ENCODE assay signal across 1 cellular context in the genomic region with DNA sequence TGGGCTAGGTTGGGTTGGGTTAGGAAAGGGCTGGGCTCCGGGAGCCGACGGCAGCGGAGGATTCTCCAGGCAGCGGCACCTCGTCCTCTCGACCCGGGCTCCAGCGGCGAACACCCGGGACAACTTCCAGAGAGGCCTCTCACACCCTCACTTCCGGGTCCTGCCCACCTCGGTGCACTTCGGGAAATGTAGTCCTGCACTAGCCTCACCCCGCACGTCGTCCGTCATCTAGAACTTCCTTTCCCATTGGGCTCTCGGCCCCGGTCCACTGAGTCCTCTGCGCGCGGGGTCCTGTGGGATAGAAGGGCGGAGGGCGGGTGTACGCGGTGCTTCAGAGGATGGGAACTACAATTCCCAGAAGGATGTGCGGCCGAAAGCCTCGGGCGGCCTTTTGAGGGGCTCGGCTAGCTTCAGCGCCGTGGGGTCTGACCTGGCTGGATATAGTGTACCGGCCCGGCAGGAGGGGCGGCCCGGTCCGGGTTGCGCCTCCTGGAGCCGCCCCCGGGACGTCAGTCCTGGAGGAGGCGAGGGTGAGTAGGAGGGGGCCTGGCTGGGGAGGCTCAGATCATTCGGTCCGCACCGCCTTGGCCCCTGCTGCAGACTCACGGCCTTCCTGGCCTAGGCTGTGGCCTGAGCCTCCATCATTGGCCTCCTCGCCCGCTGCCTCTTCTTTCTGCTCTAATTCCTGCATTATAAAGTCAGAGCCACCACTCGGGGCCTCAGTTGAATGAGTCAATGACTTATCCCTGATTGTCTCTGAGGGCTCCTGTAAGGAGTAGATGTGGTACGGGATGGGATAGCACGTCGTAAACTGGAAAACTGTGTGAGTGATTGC.
A peak's percentile ranks its signal among the peaks of the same experiment; 100 is the strongest.
TF ChIP-seq lines count a peak whose summit lies in the region.

A gene (minus strand): TSS at position 114 of the 835 bp plus-strand sequence. CDS start 160 bp downstream, outside the sequence.
A gene with protein sequence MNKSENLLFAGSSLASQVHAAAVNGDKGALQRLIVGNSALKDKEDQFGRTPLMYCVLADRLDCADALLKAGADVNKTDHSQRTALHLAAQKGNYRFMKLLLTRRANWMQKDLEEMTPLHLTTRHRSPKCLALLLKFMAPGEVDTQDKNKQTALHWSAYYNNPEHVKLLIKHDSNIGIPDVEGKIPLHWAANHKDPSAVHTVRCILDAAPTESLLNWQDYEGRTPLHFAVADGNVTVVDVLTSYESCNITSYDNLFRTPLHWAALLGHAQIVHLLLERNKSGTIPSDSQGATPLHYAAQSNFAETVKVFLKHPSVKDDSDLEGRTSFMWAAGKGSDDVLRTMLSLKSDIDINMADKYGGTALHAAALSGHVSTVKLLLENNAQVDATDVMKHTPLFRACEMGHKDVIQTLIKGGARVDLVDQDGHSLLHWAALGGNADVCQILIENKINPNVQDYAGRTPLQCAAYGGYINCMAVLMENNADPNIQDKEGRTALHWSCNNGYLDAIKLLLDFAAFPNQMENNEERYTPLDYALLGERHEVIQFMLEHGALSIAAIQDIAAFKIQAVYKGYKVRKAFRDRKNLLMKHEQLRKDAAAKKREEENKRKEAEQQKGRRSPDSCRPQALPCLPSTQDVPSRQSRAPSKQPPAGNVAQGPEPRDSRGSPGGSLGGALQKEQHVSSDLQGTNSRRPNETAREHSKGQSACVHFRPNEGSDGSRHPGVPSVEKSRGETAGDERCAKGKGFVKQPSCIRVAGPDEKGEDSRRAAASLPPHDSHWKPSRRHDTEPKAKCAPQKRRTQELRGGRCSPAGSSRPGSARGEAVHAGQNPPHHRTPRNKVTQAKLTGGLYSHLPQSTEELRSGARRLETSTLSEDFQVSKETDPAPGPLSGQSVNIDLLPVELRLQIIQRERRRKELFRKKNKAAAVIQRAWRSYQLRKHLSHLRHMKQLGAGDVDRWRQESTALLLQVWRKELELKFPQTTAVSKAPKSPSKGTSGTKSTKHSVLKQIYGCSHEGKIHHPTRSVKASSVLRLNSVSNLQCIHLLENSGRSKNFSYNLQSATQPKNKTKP (plus strand): TSS at position 357 of the 835 bp plus-strand sequence. CDS start 5,279 bp downstream, outside the sequence.

TF ChIP-seq in HepG2, 621 proteins besides CTCF, POLR2A, EP300 and RAD21 (continued from another document and continues in another):
- TF ChIP-seq JUN (CRISPR knock-in tag; IDR thresholded peaks at IDR 0.05) (no peak), SP2 (CRISPR knock-in tag; IDR thresholded peaks at IDR 0.05) (peak; percentile 61), ZNF660 (CRISPR knock-in tag; IDR thresholded peaks at IDR 0.05; ENCODE audit: borderline replicate concordance, low read depth) (0 out of 2 replicates have a peak, but pooled peaks have one; percentile 19), ATRX (CRISPR knock-in tag; IDR thresholded peaks at IDR 0.05; ENCODE audit: borderline replicate concordance) (no peak), TCF7L2 (IDR thresholded peaks at IDR 0.05; ENCODE audit: low read depth, low read length) (no peak), ZNF547 (CRISPR knock-in tag; IDR thresholded peaks at IDR 0.05) (0 out of 2 replicates have a peak, but pooled peaks have one; percentile 5), PAX8 (CRISPR knock-in tag; IDR thresholded peaks at IDR 0.05; ENCODE audit: borderline replicate concordance) (no peak), ZNF552 (CRISPR knock-in tag; IDR thresholded peaks at IDR 0.05; ENCODE audit: borderline replicate concordance) (no peak), ZNF737 (CRISPR knock-in tag; IDR thresholded peaks at IDR 0.05; ENCODE audit: borderline replicate concordance) (peak; percentile 69; the same call in 1 of the 2 replicates), BRCA1 (CRISPR knock-in tag; IDR thresholded peaks at IDR 0.05) (no peak), GFI1 (CRISPR knock-in tag; IDR thresholded peaks at IDR 0.05; ENCODE audit: borderline replicate concordance) (peak; percentile 41; the same call in 1 of the 2 replicates), RARG (CRISPR knock-in tag; IDR thresholded peaks at IDR 0.05; ENCODE audit: low read depth) (no peak), ZNF143 (CRISPR knock-in tag; IDR thresholded peaks at IDR 0.05) (peak; percentile 96), POLR2G (IDR thresholded peaks at IDR 0.05; ENCODE audit: low read depth, low read length) (peak; percentile 80), HNF4G (IDR thresholded peaks at IDR 0.05; ENCODE audit: borderline replicate concordance, low read depth, low read length) (no peak), HNF4G (CRISPR knock-in tag; IDR thresholded peaks at IDR 0.05; ENCODE audit: borderline replicate concordance, low read depth) (no peak; the same call in 1 of the 2 replicates), IKZF4 (CRISPR knock-in tag; IDR thresholded peaks at IDR 0.05; ENCODE audit: borderline replicate concordance, low read depth, not compliant biosample characterization) (no peak), NFE2L2 (IDR thresholded peaks at IDR 0.05; ENCODE audit: low read length) (no peak)
- TF ChIP-seq, protein P1, sequence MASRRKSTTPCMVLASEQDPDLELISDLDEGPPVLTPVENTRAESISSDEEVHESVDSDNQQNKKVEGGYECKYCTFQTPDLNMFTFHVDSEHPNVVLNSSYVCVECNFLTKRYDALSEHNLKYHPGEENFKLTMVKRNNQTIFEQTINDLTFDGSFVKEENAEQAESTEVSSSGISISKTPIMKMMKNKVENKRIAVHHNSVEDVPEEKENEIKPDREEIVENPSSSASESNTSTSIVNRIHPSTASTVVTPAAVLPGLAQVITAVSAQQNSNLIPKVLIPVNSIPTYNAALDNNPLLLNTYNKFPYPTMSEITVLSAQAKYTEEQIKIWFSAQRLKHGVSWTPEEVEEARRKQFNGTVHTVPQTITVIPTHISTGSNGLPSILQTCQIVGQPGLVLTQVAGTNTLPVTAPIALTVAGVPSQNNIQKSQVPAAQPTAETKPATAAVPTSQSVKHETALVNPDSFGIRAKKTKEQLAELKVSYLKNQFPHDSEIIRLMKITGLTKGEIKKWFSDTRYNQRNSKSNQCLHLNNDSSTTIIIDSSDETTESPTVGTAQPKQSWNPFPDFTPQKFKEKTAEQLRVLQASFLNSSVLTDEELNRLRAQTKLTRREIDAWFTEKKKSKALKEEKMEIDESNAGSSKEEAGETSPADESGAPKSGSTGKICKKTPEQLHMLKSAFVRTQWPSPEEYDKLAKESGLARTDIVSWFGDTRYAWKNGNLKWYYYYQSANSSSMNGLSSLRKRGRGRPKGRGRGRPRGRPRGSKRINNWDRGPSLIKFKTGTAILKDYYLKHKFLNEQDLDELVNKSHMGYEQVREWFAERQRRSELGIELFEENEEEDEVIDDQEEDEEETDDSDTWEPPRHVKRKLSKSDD (CRISPR knock-in tag; IDR thresholded peaks at IDR 0.05; ENCODE audit: low read depth), result no peak
- TF ChIP-seq, protein P2, sequence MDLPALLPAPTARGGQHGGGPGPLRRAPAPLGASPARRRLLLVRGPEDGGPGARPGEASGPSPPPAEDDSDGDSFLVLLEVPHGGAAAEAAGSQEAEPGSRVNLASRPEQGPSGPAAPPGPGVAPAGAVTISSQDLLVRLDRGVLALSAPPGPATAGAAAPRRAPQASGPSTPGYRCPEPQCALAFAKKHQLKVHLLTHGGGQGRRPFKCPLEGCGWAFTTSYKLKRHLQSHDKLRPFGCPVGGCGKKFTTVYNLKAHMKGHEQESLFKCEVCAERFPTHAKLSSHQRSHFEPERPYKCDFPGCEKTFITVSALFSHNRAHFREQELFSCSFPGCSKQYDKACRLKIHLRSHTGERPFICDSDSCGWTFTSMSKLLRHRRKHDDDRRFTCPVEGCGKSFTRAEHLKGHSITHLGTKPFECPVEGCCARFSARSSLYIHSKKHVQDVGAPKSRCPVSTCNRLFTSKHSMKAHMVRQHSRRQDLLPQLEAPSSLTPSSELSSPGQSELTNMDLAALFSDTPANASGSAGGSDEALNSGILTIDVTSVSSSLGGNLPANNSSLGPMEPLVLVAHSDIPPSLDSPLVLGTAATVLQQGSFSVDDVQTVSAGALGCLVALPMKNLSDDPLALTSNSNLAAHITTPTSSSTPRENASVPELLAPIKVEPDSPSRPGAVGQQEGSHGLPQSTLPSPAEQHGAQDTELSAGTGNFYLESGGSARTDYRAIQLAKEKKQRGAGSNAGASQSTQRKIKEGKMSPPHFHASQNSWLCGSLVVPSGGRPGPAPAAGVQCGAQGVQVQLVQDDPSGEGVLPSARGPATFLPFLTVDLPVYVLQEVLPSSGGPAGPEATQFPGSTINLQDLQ (CRISPR knock-in tag; IDR thresholded peaks at IDR 0.05), result peak; percentile 82; the same call in 1 of the 2 replicates
- TF ChIP-seq, protein P3, sequence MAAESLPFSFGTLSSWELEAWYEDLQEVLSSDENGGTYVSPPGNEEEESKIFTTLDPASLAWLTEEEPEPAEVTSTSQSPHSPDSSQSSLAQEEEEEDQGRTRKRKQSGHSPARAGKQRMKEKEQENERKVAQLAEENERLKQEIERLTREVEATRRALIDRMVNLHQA (CRISPR knock-in tag; IDR thresholded peaks at IDR 0.05), result no peak
- TF ChIP-seq, protein P4, sequence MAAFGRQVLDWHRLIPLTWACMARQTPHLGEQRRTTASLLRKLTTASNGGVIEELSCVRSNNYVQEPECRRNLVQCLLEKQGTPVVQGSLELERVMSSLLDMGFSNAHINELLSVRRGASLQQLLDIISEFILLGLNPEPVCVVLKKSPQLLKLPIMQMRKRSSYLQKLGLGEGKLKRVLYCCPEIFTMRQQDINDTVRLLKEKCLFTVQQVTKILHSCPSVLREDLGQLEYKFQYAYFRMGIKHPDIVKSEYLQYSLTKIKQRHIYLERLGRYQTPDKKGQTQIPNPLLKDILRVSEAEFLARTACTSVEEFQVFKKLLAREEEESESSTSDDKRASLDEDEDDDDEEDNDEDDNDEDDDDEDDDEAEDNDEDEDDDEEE (CRISPR knock-in tag; IDR thresholded peaks at IDR 0.05), result no peak
- TF ChIP-seq, protein P5, sequence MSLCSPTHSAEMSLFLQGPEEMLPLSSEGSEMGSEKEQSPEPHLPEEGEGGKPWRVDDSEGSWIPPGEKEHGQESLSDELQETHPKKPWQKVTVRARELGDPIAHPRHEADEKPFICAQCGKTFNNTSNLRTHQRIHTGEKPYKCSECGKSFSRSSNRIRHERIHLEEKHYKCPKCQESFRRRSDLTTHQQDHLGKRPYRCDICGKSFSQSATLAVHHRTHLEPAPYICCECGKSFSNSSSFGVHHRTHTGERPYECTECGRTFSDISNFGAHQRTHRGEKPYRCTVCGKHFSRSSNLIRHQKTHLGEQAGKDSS (CRISPR knock-in tag; IDR thresholded peaks at IDR 0.05; ENCODE audit: borderline replicate concordance, low read depth), result peak; percentile 80; the same call in 1 of the 2 replicates
- TF ChIP-seq, protein P6, sequence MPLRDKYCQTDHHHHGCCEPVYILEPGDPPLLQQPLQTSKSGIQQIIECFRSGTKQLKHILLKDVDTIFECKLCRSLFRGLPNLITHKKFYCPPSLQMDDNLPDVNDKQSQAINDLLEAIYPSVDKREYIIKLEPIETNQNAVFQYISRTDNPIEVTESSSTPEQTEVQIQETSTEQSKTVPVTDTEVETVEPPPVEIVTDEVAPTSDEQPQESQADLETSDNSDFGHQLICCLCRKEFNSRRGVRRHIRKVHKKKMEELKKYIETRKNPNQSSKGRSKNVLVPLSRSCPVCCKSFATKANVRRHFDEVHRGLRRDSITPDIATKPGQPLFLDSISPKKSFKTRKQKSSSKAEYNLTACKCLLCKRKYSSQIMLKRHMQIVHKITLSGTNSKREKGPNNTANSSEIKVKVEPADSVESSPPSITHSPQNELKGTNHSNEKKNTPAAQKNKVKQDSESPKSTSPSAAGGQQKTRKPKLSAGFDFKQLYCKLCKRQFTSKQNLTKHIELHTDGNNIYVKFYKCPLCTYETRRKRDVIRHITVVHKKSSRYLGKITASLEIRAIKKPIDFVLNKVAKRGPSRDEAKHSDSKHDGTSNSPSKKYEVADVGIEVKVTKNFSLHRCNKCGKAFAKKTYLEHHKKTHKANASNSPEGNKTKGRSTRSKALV (CRISPR knock-in tag; IDR thresholded peaks at IDR 0.05), result no peak
- TF ChIP-seq, protein P7, sequence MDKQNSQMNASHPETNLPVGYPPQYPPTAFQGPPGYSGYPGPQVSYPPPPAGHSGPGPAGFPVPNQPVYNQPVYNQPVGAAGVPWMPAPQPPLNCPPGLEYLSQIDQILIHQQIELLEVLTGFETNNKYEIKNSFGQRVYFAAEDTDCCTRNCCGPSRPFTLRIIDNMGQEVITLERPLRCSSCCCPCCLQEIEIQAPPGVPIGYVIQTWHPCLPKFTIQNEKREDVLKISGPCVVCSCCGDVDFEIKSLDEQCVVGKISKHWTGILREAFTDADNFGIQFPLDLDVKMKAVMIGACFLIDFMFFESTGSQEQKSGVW (CRISPR knock-in tag; IDR thresholded peaks at IDR 0.05; ENCODE audit: borderline replicate concordance), result no peak
- TF ChIP-seq, protein P8, sequence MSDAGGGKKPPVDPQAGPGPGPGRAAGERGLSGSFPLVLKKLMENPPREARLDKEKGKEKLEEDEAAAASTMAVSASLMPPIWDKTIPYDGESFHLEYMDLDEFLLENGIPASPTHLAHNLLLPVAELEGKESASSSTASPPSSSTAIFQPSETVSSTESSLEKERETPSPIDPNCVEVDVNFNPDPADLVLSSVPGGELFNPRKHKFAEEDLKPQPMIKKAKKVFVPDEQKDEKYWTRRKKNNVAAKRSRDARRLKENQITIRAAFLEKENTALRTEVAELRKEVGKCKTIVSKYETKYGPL (CRISPR knock-in tag; IDR thresholded peaks at IDR 0.05), result no peak
- TF ChIP-seq, protein P9, sequence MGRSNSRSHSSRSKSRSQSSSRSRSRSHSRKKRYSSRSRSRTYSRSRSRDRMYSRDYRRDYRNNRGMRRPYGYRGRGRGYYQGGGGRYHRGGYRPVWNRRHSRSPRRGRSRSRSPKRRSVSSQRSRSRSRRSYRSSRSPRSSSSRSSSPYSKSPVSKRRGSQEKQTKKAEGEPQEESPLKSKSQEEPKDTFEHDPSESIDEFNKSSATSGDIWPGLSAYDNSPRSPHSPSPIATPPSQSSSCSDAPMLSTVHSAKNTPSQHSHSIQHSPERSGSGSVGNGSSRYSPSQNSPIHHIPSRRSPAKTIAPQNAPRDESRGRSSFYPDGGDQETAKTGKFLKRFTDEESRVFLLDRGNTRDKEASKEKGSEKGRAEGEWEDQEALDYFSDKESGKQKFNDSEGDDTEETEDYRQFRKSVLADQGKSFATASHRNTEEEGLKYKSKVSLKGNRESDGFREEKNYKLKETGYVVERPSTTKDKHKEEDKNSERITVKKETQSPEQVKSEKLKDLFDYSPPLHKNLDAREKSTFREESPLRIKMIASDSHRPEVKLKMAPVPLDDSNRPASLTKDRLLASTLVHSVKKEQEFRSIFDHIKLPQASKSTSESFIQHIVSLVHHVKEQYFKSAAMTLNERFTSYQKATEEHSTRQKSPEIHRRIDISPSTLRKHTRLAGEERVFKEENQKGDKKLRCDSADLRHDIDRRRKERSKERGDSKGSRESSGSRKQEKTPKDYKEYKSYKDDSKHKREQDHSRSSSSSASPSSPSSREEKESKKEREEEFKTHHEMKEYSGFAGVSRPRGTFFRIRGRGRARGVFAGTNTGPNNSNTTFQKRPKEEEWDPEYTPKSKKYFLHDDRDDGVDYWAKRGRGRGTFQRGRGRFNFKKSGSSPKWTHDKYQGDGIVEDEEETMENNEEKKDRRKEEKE (IDR thresholded peaks at IDR 0.05), result no peak
- TF ChIP-seq, protein P10, sequence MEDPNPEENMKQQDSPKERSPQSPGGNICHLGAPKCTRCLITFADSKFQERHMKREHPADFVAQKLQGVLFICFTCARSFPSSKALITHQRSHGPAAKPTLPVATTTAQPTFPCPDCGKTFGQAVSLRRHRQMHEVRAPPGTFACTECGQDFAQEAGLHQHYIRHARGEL (CRISPR knock-in tag; IDR thresholded peaks at IDR 0.05), result no peak
- TF ChIP-seq, protein P11, sequence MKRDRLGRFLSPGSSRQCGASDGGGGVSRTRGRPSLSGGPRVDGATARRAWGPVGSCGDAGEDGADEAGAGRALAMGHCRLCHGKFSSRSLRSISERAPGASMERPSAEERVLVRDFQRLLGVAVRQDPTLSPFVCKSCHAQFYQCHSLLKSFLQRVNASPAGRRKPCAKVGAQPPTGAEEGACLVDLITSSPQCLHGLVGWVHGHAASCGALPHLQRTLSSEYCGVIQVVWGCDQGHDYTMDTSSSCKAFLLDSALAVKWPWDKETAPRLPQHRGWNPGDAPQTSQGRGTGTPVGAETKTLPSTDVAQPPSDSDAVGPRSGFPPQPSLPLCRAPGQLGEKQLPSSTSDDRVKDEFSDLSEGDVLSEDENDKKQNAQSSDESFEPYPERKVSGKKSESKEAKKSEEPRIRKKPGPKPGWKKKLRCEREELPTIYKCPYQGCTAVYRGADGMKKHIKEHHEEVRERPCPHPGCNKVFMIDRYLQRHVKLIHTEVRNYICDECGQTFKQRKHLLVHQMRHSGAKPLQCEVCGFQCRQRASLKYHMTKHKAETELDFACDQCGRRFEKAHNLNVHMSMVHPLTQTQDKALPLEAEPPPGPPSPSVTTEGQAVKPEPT (CRISPR knock-in tag; IDR thresholded peaks at IDR 0.05; ENCODE audit: low read depth), result no peak
